ENCODE assay signal across 1 cellular context in the genomic region with DNA sequence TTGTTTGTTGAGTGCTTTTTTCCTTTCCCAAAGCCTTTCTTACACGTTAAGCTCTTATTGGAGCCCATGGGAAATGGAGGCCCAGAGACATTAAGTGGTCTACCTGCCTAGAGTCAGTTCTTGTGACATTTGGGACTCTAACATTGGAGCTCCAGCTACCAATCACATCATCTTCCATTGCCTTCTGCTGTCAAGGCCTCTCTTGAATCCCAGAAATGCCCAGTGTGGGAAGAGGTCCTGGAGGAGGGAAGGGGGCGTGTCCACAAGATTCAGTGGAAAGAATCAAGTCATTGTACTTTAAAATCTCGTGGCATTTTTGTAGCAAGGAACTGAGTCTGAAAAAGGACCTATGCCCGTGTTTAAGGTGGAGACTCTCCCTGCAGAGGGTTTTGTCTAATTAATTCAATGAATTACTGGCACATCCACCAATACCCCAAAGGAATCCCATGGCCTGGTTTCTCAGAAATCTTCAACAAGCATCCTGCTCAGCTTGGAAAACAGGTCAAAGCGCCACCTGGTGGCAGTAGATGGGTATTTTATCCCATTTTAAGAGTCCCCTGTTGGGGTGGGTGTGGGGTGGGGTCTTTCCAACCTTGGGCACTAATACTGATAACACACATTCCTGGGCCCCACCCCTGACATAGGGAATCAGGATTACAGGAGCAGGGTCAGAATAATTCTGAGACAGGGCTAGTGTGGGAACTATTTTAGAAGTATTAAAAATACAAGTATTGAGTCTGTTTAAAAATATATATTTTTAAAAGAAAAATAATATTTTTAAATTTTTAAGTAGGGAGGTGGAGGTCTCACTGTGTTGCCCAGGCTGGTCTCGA.
TF ChIP-seq lines count a peak whose summit lies in the region.

No MANE protein-coding gene starts in this region.

TF ChIP-seq in H1, 55 proteins besides CTCF, POLR2A, EP300 and RAD21:
- TF ChIP-seq ASH2L (IDR thresholded peaks at IDR 0.05; ENCODE audit: low read length) (no peak), SIRT6 (IDR thresholded peaks at IDR 0.05; ENCODE audit: low read length) (no peak), CEBPB (IDR thresholded peaks at IDR 0.05; ENCODE audit: low read depth, low read length) (no peak), JUND (IDR thresholded peaks at IDR 0.05; ENCODE audit: low read length) (no peak), SRF (IDR thresholded peaks at IDR 0.05; ENCODE audit: low read depth, low read length) (no peak), RNF2 (IDR thresholded peaks at IDR 0.05; ENCODE audit: borderline replicate concordance, low read depth, low read length, missing control alignments, poor library complexity, severe bottlenecking) (no peak), TAF7 (optimal IDR thresholded peaks at IDR 0.05; ENCODE audit: borderline replicate concordance, low read depth, low read length) (peak; percentile 17), RBBP5 (IDR thresholded peaks at IDR 0.05; ENCODE audit: borderline replicate concordance, low read depth, low read length) (no peak), YY1 (IDR thresholded peaks at IDR 0.05; ENCODE audit: low read depth, low read length) (0 out of 2 replicates have a peak, but pooled peaks have one; percentile 19), BCL11A (IDR thresholded peaks at IDR 0.05; ENCODE audit: low read depth in 2 of 2, low read length in 2 of 2) (no peak), JUN (IDR thresholded peaks at IDR 0.05; ENCODE audit: low read depth, low read length) (no peak), SIN3A (conservative IDR thresholded peaks at IDR 0.05 in 1 of 2, IDR thresholded peaks at IDR 0.05 in 1 of 2; ENCODE audit: low read depth in 1 of 2, low read length in 2 of 2) (no peak), CHD1 (IDR thresholded peaks at IDR 0.05; ENCODE audit: low read depth, low read length) (no peak)
- TF ChIP-seq, protein P1, sequence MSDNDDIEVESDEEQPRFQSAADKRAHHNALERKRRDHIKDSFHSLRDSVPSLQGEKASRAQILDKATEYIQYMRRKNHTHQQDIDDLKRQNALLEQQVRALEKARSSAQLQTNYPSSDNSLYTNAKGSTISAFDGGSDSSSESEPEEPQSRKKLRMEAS (IDR thresholded peaks at IDR 0.05) = no peak
TF ChIP-seq in H1: peak in this region for 2.
